In the genomic region with DNA sequence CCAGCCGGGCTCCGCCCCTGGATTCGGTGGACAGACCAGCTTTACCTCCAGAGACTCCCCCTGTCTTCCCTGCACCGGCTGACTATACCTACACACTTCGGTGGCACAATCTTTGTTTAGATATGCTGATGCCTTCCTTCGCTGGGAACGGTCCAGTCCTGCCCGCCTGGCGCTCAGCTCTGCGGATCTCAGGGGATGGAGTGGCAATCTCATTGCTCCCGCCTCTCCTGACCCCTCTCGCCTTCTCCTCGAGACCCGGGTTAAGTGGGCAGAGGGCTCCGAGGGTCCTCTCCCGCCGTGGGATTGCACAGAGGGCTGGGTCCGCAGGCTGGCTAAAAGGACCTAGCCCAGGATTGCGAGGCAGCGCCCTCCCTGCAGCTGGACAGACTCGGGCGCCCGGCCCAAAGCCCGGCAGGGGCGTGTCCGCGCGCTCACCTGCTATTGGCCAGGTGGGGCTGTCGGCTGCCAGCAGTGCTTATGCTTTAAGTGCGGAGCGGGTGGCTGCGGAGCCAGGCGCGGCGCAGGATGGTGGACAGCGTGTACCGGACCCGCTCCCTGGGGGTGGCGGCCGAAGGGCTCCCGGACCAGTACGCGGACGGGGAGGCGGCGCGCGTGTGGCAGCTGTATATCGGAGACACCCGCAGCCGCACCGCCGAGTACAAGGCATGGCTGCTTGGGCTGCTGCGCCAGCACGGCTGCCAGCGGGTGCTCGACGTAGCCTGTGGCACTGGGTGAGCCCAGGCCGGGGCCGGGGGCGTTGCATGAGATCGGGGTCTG, we compare ENCODE assay signal across 9 cellular contexts. TPM values are rescaled to one million over a fixed set of nuclear protein-coding genes. Genes with fewer than 3 reads are reported as not detected.
DNase-seq lines count a peak whose midpoint lies in the region; ATAC-seq, FAIRE-seq and TF ChIP-seq lines count a peak whose summit lies in the region.
"Had no signal": no experiment of that assay in that cellular context is flagged by ENCODE, and none has a peak within 500 bp of the region (broad histone marks: within the 10 kb centered on the region; RNA-seq: fewer than 3 reads in every experiment).

A gene (plus strand): TSS at position 512 of the 777 bp plus-strand sequence. CDS start 14 bp downstream, at position 526.

- H3F3A ChIP-seq in SU-DHL-6 (ENCODE audit: insufficient read depth): no peaks in the 10 kb centered on the region

- H3K9me1 ChIP-seq in keratinocyte (ENCODE audit: control insufficient read depth, extremely low read depth, insufficient read depth, low read length): no peaks in the 10 kb centered on the region

- no peak for FAIRE-seq in keratinocyte (lab: Jason Lieb, UNC)
- FAIRE-seq: G401.6 had no signal

- peak within 1 kb of the TSS; percentile 28 for H3K4me3 ChIP-seq in SU-DHL-6 (ENCODE audit: insufficient read depth, low read length, poor library complexity, severe bottlenecking)
- H3K4me3 ChIP-seq in mammary epithelial cell (replicated peaks in 1 of 3; ENCODE audit: insufficient read depth in 1 of 3, low read depth in 2 of 3, low read length in 3 of 3): peak within 1 kb of the TSS; percentile 45 to 59 (median 59)
- peak within 1 kb of the TSS; percentile 35 to 69 (median 62) for H3K4me3 ChIP-seq in keratinocyte (ENCODE audit: control insufficient read depth in 2 of 3, extremely low read depth in 1 of 3, insufficient read depth in 2 of 3, low read depth in 1 of 3, low read length in 3 of 3)

- CTCF ChIA-PET in mammary epithelial cell (lab: Charles Lee; ENCODE audit: low non-redundant PET): interaction anchor here (0.6 kb wide), 1 partner anchor 29 kb away, joined by 6 read pairs; no protein-coding TSS in a partner anchor

- H3K4me2 ChIP-seq in SU-DHL-6 (ENCODE audit: low read depth, low read length, poor library complexity, severe bottlenecking) (peak within 1 kb of the TSS; percentile 52), mammary epithelial cell (ENCODE audit: insufficient read depth, low read depth, low read length) (peak within 1 kb of the TSS; percentile 99), keratinocyte (ENCODE audit: control insufficient read depth, extremely low read depth, insufficient read depth, low read depth, low read length) (peak within 1 kb of the TSS; percentile 89)

- peak within 1 kb of the TSS; percentile 27; the same call in 1 of the 2 replicates for H3K9ac ChIP-seq in SU-DHL-6 (ENCODE audit: low read length)
- no peak within 1 kb of the TSS for H3K9ac ChIP-seq in mammary epithelial cell (ENCODE audit: insufficient read depth, low read length)
- H3K9ac ChIP-seq in keratinocyte (ENCODE audit: control insufficient read depth, extremely low read depth, insufficient read depth, low read length): peak within 1 kb of the TSS; percentile 34

- H3K9me2 ChIP-seq in SU-DHL-6 (replicated peaks; ENCODE audit: insufficient read depth, low read length): no peaks in the 10 kb centered on the region

- DNase-seq in stimulated activated naive CD4-positive, alpha-beta T cell (lab: John Stamatoyannopoulos, UW): peak; percentile 15 to 60 (median 32)
- DNase-seq in stimulated activated naive CD4-positive, alpha-beta T cell treated with Interleukin-2 at 50 U/mL for 16 hours (lab: John Stamatoyannopoulos, UW): no peak
- DNase-seq in mammary epithelial cell (peak; percentile 64), keratinocyte (ENCODE audit: low read depth, low spot score) (no peak), GOT3 (lab: John Stamatoyannopoulos, UW) (no peak)
- DNase-seq in stimulated activated CD4-positive, alpha-beta T cell treated with anti-CD3 and anti-CD28 coated beads, Interleukin-2, amount 100 ng/mL, for 24 hours: peak; percentile 34 to 52

- no peaks in the 10 kb centered on the region for H3K27me3 ChIP-seq in SU-DHL-6 (ENCODE audit: low read length)
- H3K27me3 ChIP-seq in mammary epithelial cell (ENCODE audit: insufficient read depth, low read length): no peaks in the 10 kb centered on the region
- no peaks in the 10 kb centered on the region for H3K27me3 ChIP-seq in keratinocyte (ENCODE audit: control insufficient read depth, extremely low read depth, insufficient read depth, low read length)

- no peak for ATAC-seq in HG02870 (IDR thresholded peaks at IDR 0.05; ENCODE audit: unreplicated experiment)

- H3K36me3 ChIP-seq in SU-DHL-6 (ENCODE audit: low read length): no peaks in the 10 kb centered on the region
- H3K36me3 ChIP-seq in mammary epithelial cell (ENCODE audit: insufficient read depth, low read length): no peaks in the 10 kb centered on the region
- H3K36me3 ChIP-seq in keratinocyte (ENCODE audit: control insufficient read depth in 2 of 2, extremely low read depth in 1 of 2, insufficient read depth in 2 of 2, low read length in 2 of 2): peaks cover 4 to 12% of the 10 kb centered on the region in 2 experiments

- H3K27ac ChIP-seq in SU-DHL-6 (ENCODE audit: low read depth, low read length) (no peak within 1 kb of the TSS), mammary epithelial cell (ENCODE audit: insufficient read depth, low read depth, low read length) (no peak within 1 kb of the TSS), keratinocyte (ENCODE audit: control insufficient read depth, insufficient read depth, low read length) (no peak within 1 kb of the TSS)

- intact Hi-C loops in mammary epithelial cell (cut with micrococcal nuclease): loop anchor here (1.0 to 5.0 kb wide), 4 partner anchors 32 to 92 kb away; a partner anchor contains a TSS

- dilution Hi-C loops in mammary epithelial cell (cut with HindIII; ENCODE audit: low sequenced_read_pairs): no loop called here
- dilution Hi-C loops in keratinocyte (cut with MboI; ENCODE audit: extremely low pct_ligation_motif_present, low sequenced_read_pairs): no loop called here

- no TSS peak for BruUV-seq in mammary epithelial cell (replicated peaks; lab: Mats Ljungman, UMichigan)

- peaks cover 16% of the 10 kb centered on the region for H3K4me1 ChIP-seq in mammary epithelial cell (ENCODE audit: insufficient read depth, low read length)
- peaks cover 9% of the 10 kb centered on the region for H3K4me1 ChIP-seq in keratinocyte (ENCODE audit: control insufficient read depth, extremely low read depth, insufficient read depth, low read length)

- in situ Hi-C loops in mammary epithelial cell (cut with MboI; ENCODE audit: low sequenced_read_pairs in 2 of 2): no loop called here

- H2AFZ ChIP-seq in SU-DHL-6 (ENCODE audit: low read depth, low read length, severe bottlenecking): peak within 1 kb of the TSS; percentile 3
- H2AFZ ChIP-seq in mammary epithelial cell (ENCODE audit: low read depth, low read length): peak within 1 kb of the TSS; percentile 96
- H2AFZ ChIP-seq in keratinocyte (ENCODE audit: control insufficient read depth, low read length): peak within 1 kb of the TSS; percentile 69

- TF ChIP-seq CTCF in SU-DHL-6 (IDR thresholded peaks at IDR 0.05; ENCODE audit: insufficient read depth, low read length, poor library complexity, severe bottlenecking) (no peak), mammary epithelial cell (conservative IDR thresholded peaks at IDR 0.05 in 1 of 2, IDR thresholded peaks at IDR 0.05 in 1 of 2; ENCODE audit: extremely low read depth in 1 of 2, insufficient read depth in 1 of 2, low read depth in 1 of 2, low read length in 2 of 2) (no peak), keratinocyte (optimal IDR thresholded peaks at IDR 0.05 in 1 of 3, IDR thresholded peaks at IDR 0.05 in 1 of 3, conservative IDR thresholded peaks at IDR 0.05 in 1 of 3; ENCODE audit: extremely low read depth in 1 of 3, insufficient read depth in 2 of 3, low read length in 3 of 3) (no peak)

- WGBS in mammary epithelial cell (ENCODE audit: low coverage, missing lambda C conversion rate): 2% methylated on average over 36 of the region's 62 CpGs

- H3K9me3 ChIP-seq in SU-DHL-6 (ENCODE audit: insufficient read depth, low read length): no peaks in the 10 kb centered on the region
- no peaks in the 10 kb centered on the region for H3K9me3 ChIP-seq in mammary epithelial cell (replicated peaks; ENCODE audit: insufficient read depth, low read length)
- no peaks in the 10 kb centered on the region for H3K9me3 ChIP-seq in keratinocyte (ENCODE audit: control insufficient read depth, low read depth, low read length)

- no peaks in the 10 kb centered on the region for H4K20me1 ChIP-seq in SU-DHL-6 (ENCODE audit: low read depth, low read length)
- H4K20me1 ChIP-seq in mammary epithelial cell (ENCODE audit: insufficient read depth, low read length): no peaks in the 10 kb centered on the region
- H4K20me1 ChIP-seq in keratinocyte (ENCODE audit: control insufficient read depth, extremely low read depth, insufficient read depth, low read length): no peaks in the 10 kb centered on the region

- H3K79me2 ChIP-seq in SU-DHL-6 (ENCODE audit: insufficient read depth, low read length) (no peaks in the 10 kb centered on the region), mammary epithelial cell (ENCODE audit: insufficient read depth, low read length) (no peaks in the 10 kb centered on the region), keratinocyte (ENCODE audit: control insufficient read depth, insufficient read depth, low read length) (no peaks in the 10 kb centered on the region)

RNA-seq across cellular contexts. Expression of the gene that starts here (rescaled TPM):
- under 1 TPM; 0.17 to 0.66 TPM for total RNA-seq in mammary epithelial cell
- polyA plus RNA-seq in mammary epithelial cell: 0.16 TPM
- polyA minus RNA-seq in mammary epithelial cell: not detected
- polyA plus RNA-seq in keratinocyte: 0.08 to 0.10 TPM in 2 of 3 replicates, not detected in the other
- not detected for polyA plus RNA-seq in keratinocyte (2011; ENCODE audit: low read depth)
- polyA plus RNA-seq in keratinocyte (2011; cell fraction: cytosol; rRNA removed): not detected in 2 replicates
- polyA plus RNA-seq in keratinocyte (2011; cell fraction: nucleus; rRNA removed): 0.22 and 0.23 TPM in 2 replicates
- not detected in 2 replicates for polyA plus RNA-seq in keratinocyte (2012; ENCODE audit: low replicate concordance)
- polyA minus RNA-seq in keratinocyte: 0.92 TPM in 1 of 3 replicates, not detected in the others
- not detected for polyA minus RNA-seq in keratinocyte (2011; cell fraction: cytosol; rRNA and poly(A)+ RNA removed)
- not detected in 2 replicates for polyA minus RNA-seq in keratinocyte (2011; cell fraction: nucleus; rRNA and poly(A)+ RNA removed)

Comparison
In these comparisons a context has a peak if more than half of its experiments do, and no peak if none do; other contexts are left out.
1. DNase-seq: peak in stimulated activated naive CD4-positive, alpha-beta T cell (6 of 6) and stimulated activated CD4-positive, alpha-beta T cell treated with anti-CD3 and anti-CD28 coated beads, Interleukin-2, amount 100 ng/mL, for 24 hours (2 of 2); none in stimulated activated naive CD4-positive, alpha-beta T cell treated with Interleukin-2 at 50 U/mL for 16 hours (single experiment), keratinocyte (single experiment) and GOT3 (single experiment).
2. Peak in DNase-seq, H3K4me3 ChIP-seq and H3K4me2 ChIP-seq in mammary epithelial cell; RNA of the gene not detected or under 1 TPM.
3. H2AFZ ChIP-seq: peak in every context shown above with its lines; median percentile 96 in mammary epithelial cell; 69 in keratinocyte; 3 in SU-DHL-6.
4. Peak in every context shown above with its lines, with median percentiles within 50 percentile points of each other: H3K4me2 ChIP-seq and H3K4me3 ChIP-seq.